ENCODE assay signal across 28 cellular contexts in genomic region chr13:91729859-91730258, GRCh38.
"Had no signal": no experiment of that assay in that cellular context is flagged by ENCODE, and none has a peak within 500 bp of the region (broad histone marks: within the 10 kb centered on the region; RNA-seq: fewer than 3 reads in every experiment).

No MANE protein-coding gene starts in this region.

- H3K4me3 ChIP-seq: colonic mucosa, coronary artery, dorsolateral prefrontal cortex, esophagus muscularis mucosa, esophagus squamous epithelium, gastrocnemius medialis, gastroesophageal sphincter, heart left ventricle, heart right ventricle, hepatocyte had no signal

- ATAC-seq: effector memory CD8-positive, alpha-beta T cell; esophagus mucosa; foreskin keratinocyte; gastrocnemius medialis; gastroesophageal sphincter; heart left ventricle; heart right ventricle had no signal

- H3K27ac ChIP-seq: colonic mucosa, coronary artery, dorsolateral prefrontal cortex, epithelial cell of prostate, esophagus muscularis mucosa, esophagus squamous epithelium, foreskin keratinocyte, gastrocnemius medialis, gastroesophageal sphincter, heart left ventricle, heart right ventricle, hepatocyte had no signal

- FAIRE-seq: endometrium, endothelial cell of umbilical vein, frontal cortex had no signal

- H3K4me1 ChIP-seq: colonic mucosa, esophagus muscularis mucosa, esophagus squamous epithelium, foreskin keratinocyte, gastrocnemius medialis, gastroesophageal sphincter, heart left ventricle, heart right ventricle had no signal

- H3K27me3 ChIP-seq: colonic mucosa, dorsolateral prefrontal cortex, esophagus muscularis mucosa, esophagus squamous epithelium, foreskin keratinocyte, gastrocnemius medialis, gastroesophageal sphincter, heart left ventricle, heart right ventricle, hepatocyte had no signal

- DNase-seq: colonic mucosa; cortex of kidney; dermis blood vessel endothelial cell; dorsolateral prefrontal cortex; effector CD4-positive, alpha-beta T cell; effector CD8-positive, alpha-beta T cell; effector memory CD4-positive, alpha-beta T cell; effector memory CD8-positive, alpha-beta T cell; endodermal cell; erythroblast; esophagus squamous epithelium; foreskin fibroblast; foreskin keratinocyte; foreskin melanocyte; gastrocnemius medialis; glutamatergic neuron; head of caudate nucleus; heart left ventricle; heart right ventricle had no signal

- H3K36me3 ChIP-seq: colonic mucosa, esophagus muscularis mucosa, esophagus squamous epithelium, gastrocnemius medialis, gastroesophageal sphincter, heart left ventricle, heart right ventricle had no signal

- H3K79me2 ChIP-seq: hepatocyte had no signal

- H3K9me3 ChIP-seq: colonic mucosa, esophagus muscularis mucosa, esophagus squamous epithelium, gastrocnemius medialis, gastroesophageal sphincter had no signal

- H2AFZ ChIP-seq: hepatocyte had no signal

- H3K4me2 ChIP-seq: hepatocyte had no signal
